ENCODE assay signal across 25 cellular contexts in genomic region chr19:55667958-55668357, GRCh38. TPM values are rescaled to one million over a fixed set of nuclear protein-coding genes. Genes with fewer than 3 reads are reported as not detected.
A peak's percentile ranks its signal among the peaks of the same experiment; 100 is the strongest.
DNase-seq lines count a peak whose midpoint lies in the region; ATAC-seq, FAIRE-seq and TF ChIP-seq lines count a peak whose summit lies in the region.
"Had no signal": no experiment of that assay in that cellular context is flagged by ENCODE, and none has a peak within 500 bp of the region (broad histone marks: within the 10 kb centered on the region; RNA-seq: fewer than 3 reads in every experiment).

No MANE protein-coding gene starts in this region.

- no peaks in the 10 kb centered on the region for H3K9me3 Mint-ChIP-seq in endothelial cell (ENCODE audit: unreplicated experiment)
- H3K9me3 Mint-ChIP-seq: activated T-helper 2 cell treated with anti-CD3 and anti-CD28 coated beads, Interferon-gamma antibody, Interleukin-2, Interleukin-4, amounts not matched to agents 10 μg/mL and 5 μg/mL and 100 μg/mL, durations not matched to agents 14 hours and 24 hours and 36 hours; CD4-positive, CD25-positive, alpha-beta regulatory T cell; natural killer cell treated with Interleukin-12 subunit alpha and Interleukin-12 subunit beta and Interleukin-15 and Interleukin-18, amount 100 ng/mL, for 72 hours had no signal

- TF ChIP-seq CTCF in PC-3 (conservative IDR thresholded peaks at IDR 0.05; ENCODE audit: low read depth, low read length) (no peak), endothelial cell (IDR thresholded peaks at IDR 0.05; ENCODE audit: unreplicated experiment) (no peak), lower lobe of right lung (IDR thresholded peaks at IDR 0.05) (no peak)

- H3K79me2 ChIP-seq in PC-3 (ENCODE audit: low read length): peaks cover 96% of the 10 kb centered on the region

- peak overlapping the region; percentile 13 for H3K27ac Mint-ChIP-seq in endothelial cell (ENCODE audit: unreplicated experiment)
- H3K27ac Mint-ChIP-seq: activated CD4-positive, alpha-beta T cell treated with anti-CD3 and anti-CD28 coated beads for 36 hours; activated CD8-positive, alpha-beta memory T cell treated with anti-CD3 and anti-CD28 coated beads, Interleukin-2, amount 10 ng/mL, durations not matched to agents 7 days and 5 days; activated T-helper 2 cell treated with anti-CD3 and anti-CD28 coated beads, Interferon-gamma antibody, Interleukin-2, Interleukin-4, amounts not matched to agents 10 μg/mL and 5 μg/mL and 100 μg/mL, durations not matched to agents 14 hours and 24 hours and 36 hours; CD4-positive, CD25-positive, alpha-beta regulatory T cell; natural killer cell treated with Interleukin-12 subunit alpha and Interleukin-12 subunit beta and Interleukin-15 and Interleukin-18, amount 100 ng/mL, for 72 hours had no signal

- no peak overlapping the region for H3K4me2 ChIP-seq in PC-3 (ENCODE audit: low read length)

- CTCF ChIA-PET in PC-3 (lab: Charles Lee): no interaction called here

- POLR2A ChIA-PET in PC-3 (lab: Charles Lee; ENCODE audit: unreplicated experiment): no interaction called here

- H2AFZ ChIP-seq in PC-3 (ENCODE audit: low read length): no peak overlapping the region
- H2AFZ ChIP-seq: parathyroid adenoma had no signal

- TF ChIP-seq POLR2A in GM12891 (IDR thresholded peaks at IDR 0.05; ENCODE audit: low read depth, low read length): peak; percentile 20; the same call in 1 of the 2 replicates

- H4K20me1 ChIP-seq in PC-3 (ENCODE audit: low read length): peaks cover 58% of the 10 kb centered on the region

- H3K27me3 ChIP-seq in PC-3 (ENCODE audit: low read length): no peaks in the 10 kb centered on the region
- H3K27me3 ChIP-seq in lower lobe of right lung (ENCODE audit: low read depth): no peaks in the 10 kb centered on the region
- H3K27me3 ChIP-seq: breast epithelium, gastroesophageal sphincter had no signal

- no peak overlapping the region for H3K4me3 ChIP-seq in PC-3 (ENCODE audit: low read length)
- no peak overlapping the region for H3K4me3 ChIP-seq in lower lobe of right lung
- H3K4me3 ChIP-seq: breast epithelium, gastroesophageal sphincter, thoracic aorta had no signal

- no peak overlapping the region for H3K27ac ChIP-seq in PC-3 (ENCODE audit: low read length)
- H3K27ac ChIP-seq in lower lobe of right lung: no peak overlapping the region
- H3K27ac ChIP-seq: breast epithelium, gastroesophageal sphincter, parathyroid adenoma, thoracic aorta had no signal

- peaks cover 29% of the 10 kb centered on the region for H3K27me3 Mint-ChIP-seq in endothelial cell (ENCODE audit: unreplicated experiment)
- H3K27me3 Mint-ChIP-seq: activated CD4-positive, alpha-beta T cell treated with anti-CD3 and anti-CD28 coated beads for 36 hours; activated CD8-positive, alpha-beta memory T cell treated with anti-CD3 and anti-CD28 coated beads, Interleukin-2, amount 10 ng/mL, durations not matched to agents 7 days and 5 days; CD4-positive, CD25-positive, alpha-beta regulatory T cell; natural killer cell treated with Interleukin-12 subunit alpha and Interleukin-12 subunit beta and Interleukin-15 and Interleukin-18, amount 100 ng/mL, for 72 hours had no signal

- H3F3A ChIP-seq in PC-3 (ENCODE audit: low read length, unreplicated experiment): peaks cover 7% of the 10 kb centered on the region

- DNase-seq in GM12891 (ENCODE audit: insufficient read length, low spot score) (no peak), PC-3 (peak; percentile 40), endothelial cell (ENCODE audit: low spot score) (no peak), lower lobe of right lung (no peak), NCI-H128 (lab: John Stamatoyannopoulos, UW; ENCODE audit: unreplicated experiment) (no peak), NCI-H345 treated with DMSO at 0.1 percent for 48 hours (lab: John Stamatoyannopoulos, UW; ENCODE audit: unreplicated experiment) (no peak)
- no peak for DNase-seq in activated CD4-positive, alpha-beta T cell treated with anti-CD3 and anti-CD28 coated beads for 48 hours
- DNase-seq: activated CD4-positive, alpha-beta T cell treated with anti-CD3 and anti-CD28 coated beads for 36 hours; activated CD8-positive, alpha-beta memory T cell treated with anti-CD3 and anti-CD28 coated beads, Interleukin-2, amount 10 ng/mL, durations not matched to agents 7 days and 5 days; CD4-positive, CD25-positive, alpha-beta regulatory T cell; DMS79 treated with DMSO at 0.1 percent for 48 hours; NCI-H1417; NCI-H524 had no signal

- peaks cover 19% of the 10 kb centered on the region for H3K4me1 Mint-ChIP-seq in endothelial cell (ENCODE audit: unreplicated experiment)

- H3K9me3 ChIP-seq in PC-3 (ENCODE audit: low read length): no peaks in the 10 kb centered on the region
- no peaks in the 10 kb centered on the region for H3K9me3 ChIP-seq in lower lobe of right lung
- H3K9me3 ChIP-seq: breast epithelium, gastroesophageal sphincter, thoracic aorta had no signal

- H3K9me2 ChIP-seq in PC-3 (replicated peaks; ENCODE audit: low read length): no peaks in the 10 kb centered on the region

- H3K4me3 Mint-ChIP-seq in endothelial cell (ENCODE audit: unreplicated experiment): no peak overlapping the region
- H3K4me3 Mint-ChIP-seq: activated CD4-positive, alpha-beta T cell treated with anti-CD3 and anti-CD28 coated beads for 36 hours; activated CD8-positive, alpha-beta memory T cell treated with anti-CD3 and anti-CD28 coated beads, Interleukin-2, amount 10 ng/mL, durations not matched to agents 7 days and 5 days; CD4-positive, CD25-positive, alpha-beta regulatory T cell; natural killer cell treated with Interleukin-12 subunit alpha and Interleukin-12 subunit beta and Interleukin-15 and Interleukin-18, amount 100 ng/mL, for 72 hours had no signal

- no TSS peak for BruUV-seq in PC-3 (replicated peaks; lab: Mats Ljungman, UMichigan)

- H3K36me3 ChIP-seq in PC-3 (ENCODE audit: low read depth, low read length): peaks cover 69% of the 10 kb centered on the region
- H3K36me3 ChIP-seq in lower lobe of right lung: peaks cover 96% of the 10 kb centered on the region

- H3K36me3 Mint-ChIP-seq in endothelial cell (ENCODE audit: low read depth, unreplicated experiment): peaks cover 61% of the 10 kb centered on the region

- H3K9ac ChIP-seq in PC-3 (ENCODE audit: low read length): no peak overlapping the region
- H3K9ac ChIP-seq: parathyroid adenoma had no signal

- FAIRE-seq in GM12891 (lab: Jason Lieb, UNC): no peak
- FAIRE-seq: GM12892, H54, HTR-8/SVneo had no signal

- no peaks in the 10 kb centered on the region for H3K4me1 ChIP-seq in PC-3 (ENCODE audit: insufficient read depth, low read length)
- no peaks in the 10 kb centered on the region for H3K4me1 ChIP-seq in lower lobe of right lung
- H3K4me1 ChIP-seq: breast epithelium had no signal

- ATAC-seq in PC-3 (peak; percentile 54), lower lobe of right lung (peak; percentile 7 to 28), GM18861 (IDR thresholded peaks at IDR 0.05; ENCODE audit: unreplicated experiment) (no peak)
- ATAC-seq: activated CD4-positive, alpha-beta T cell treated with anti-CD3 and anti-CD28 coated beads for 36 hours; activated CD8-positive, alpha-beta memory T cell treated with anti-CD3 and anti-CD28 coated beads, Interleukin-2, amount 10 ng/mL, durations not matched to agents 7 days and 5 days; gastroesophageal sphincter; natural killer cell treated with Interleukin-12 subunit alpha and Interleukin-12 subunit beta and Interleukin-15 and Interleukin-18, amount 100 ng/mL, for 72 hours; Right ventricle myocardium inferior; sciatic nerve had no signal

- intact Hi-C loops in PC-3 (cut with micrococcal nuclease) (no loop called here), lower lobe of right lung (cut with DNase I) (no loop called here)

TF ChIP-seq in GM12891, 5 proteins besides CTCF, POLR2A, EP300 and RAD21:
- TF ChIP-seq SPI1 (IDR thresholded peaks at IDR 0.05; ENCODE audit: low read depth, low read length): no peak
- TF ChIP-seq TAF1 (IDR thresholded peaks at IDR 0.05; ENCODE audit: low read depth, low read length): no peak
- TF ChIP-seq POLR2AphosphoS5 (IDR thresholded peaks at IDR 0.05; ENCODE audit: low read depth, low read length): no peak
- TF ChIP-seq POU2F2 (IDR thresholded peaks at IDR 0.05; ENCODE audit: low read depth, low read length): no peak
- TF ChIP-seq PAX5 (IDR thresholded peaks at IDR 0.05; ENCODE audit: insufficient read depth, low read length, severe bottlenecking): no peak

RNA-seq across cellular contexts. Expression of gene EPN1, which starts 7.1 kb away (rescaled TPM):
- 23.4 TPM for polyA plus RNA-seq in GM12891 (2012; ENCODE audit: low read depth, missing spikeins)
- total RNA-seq in PC-3 (2014; rRNA removed) (203 and 240 TPM in 2 replicates), endothelial cell (ENCODE audit: unreplicated experiment) (250 TPM), lower lobe of right lung (105 TPM)

RNA-seq across cellular contexts. Expression of gene U2AF2, which starts 13.1 kb away (rescaled TPM):
- 150 TPM for polyA plus RNA-seq in GM12891 (2012; ENCODE audit: low read depth, missing spikeins)
- 343 and 360 TPM in 2 replicates for total RNA-seq in PC-3 (2014; rRNA removed)
- total RNA-seq in endothelial cell (ENCODE audit: unreplicated experiment): 219 TPM
- 143 TPM for total RNA-seq in lower lobe of right lung

RNA-seq across cellular contexts. Expression of gene CCDC106, which starts 19.9 kb away (rescaled TPM):
- 29.7 TPM for polyA plus RNA-seq in GM12891 (2012; ENCODE audit: low read depth, missing spikeins)
- 36.0 and 41.4 TPM in 2 replicates for total RNA-seq in PC-3 (2014; rRNA removed)
- 20.1 TPM for total RNA-seq in endothelial cell (ENCODE audit: unreplicated experiment)
- 11.6 TPM for total RNA-seq in lower lobe of right lung

RNA-seq across cellular contexts. Expression of gene ZNF581, which starts 24.5 kb away (rescaled TPM):
- 47.3 TPM for polyA plus RNA-seq in GM12891 (2012; ENCODE audit: low read depth, missing spikeins)
- 25.6 and 37.5 TPM in 2 replicates for total RNA-seq in PC-3 (2014; rRNA removed)
- 47.2 TPM for total RNA-seq in endothelial cell (ENCODE audit: unreplicated experiment)
- total RNA-seq in lower lobe of right lung: 22.7 TPM

RNA-seq across cellular contexts. Expression of gene ZNF580, which starts 27.2 kb away (rescaled TPM):
- polyA plus RNA-seq in GM12891 (2012; ENCODE audit: low read depth, missing spikeins): 23.7 TPM
- total RNA-seq in PC-3 (2014; rRNA removed): 15.2 and 23.9 TPM in 2 replicates
- 34.0 TPM for total RNA-seq in endothelial cell (ENCODE audit: unreplicated experiment)
- total RNA-seq in lower lobe of right lung: 35.2 TPM
